14 cellular contexts compared by ENCODE assay signal in the genomic region with DNA sequence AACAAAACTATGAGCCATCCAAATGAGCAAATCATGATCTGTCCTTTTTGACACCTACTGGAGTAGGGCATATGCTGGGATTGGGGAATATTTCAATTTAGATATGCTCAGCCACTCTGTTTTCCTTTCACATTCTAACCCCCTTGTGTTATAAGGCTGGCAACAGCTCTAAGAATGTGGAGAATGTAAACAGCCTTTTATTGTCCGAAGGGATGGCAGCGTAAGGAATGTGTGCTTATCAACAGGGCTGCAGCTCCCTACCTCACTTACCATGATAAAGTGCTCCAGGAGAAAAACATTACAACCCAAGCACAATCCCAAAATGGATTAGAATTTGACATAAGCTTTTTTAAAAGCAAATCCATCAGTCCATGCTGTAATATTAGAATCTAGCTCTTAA. TPM values are rescaled to one million over a fixed set of nuclear protein-coding genes. Genes with fewer than 3 reads are reported as not detected.
DNase-seq lines count a peak whose midpoint lies in the region; ATAC-seq and TF ChIP-seq lines count a peak whose summit lies in the region.
"Had no signal": no experiment of that assay in that cellular context is flagged by ENCODE, and none has a peak within 500 bp of the region (broad histone marks: within the 10 kb centered on the region; RNA-seq: fewer than 3 reads in every experiment).

No MANE protein-coding gene starts in this region.

- no peaks in the 10 kb centered on the region for H3K36me3 Mint-ChIP-seq in activated T-cell treated with anti-CD3 and anti-CD28 coated beads, Interleukin-2, amount 50 U/mL, for 24 hours (ENCODE audit: low read depth)
- no peaks in the 10 kb centered on the region for H3K36me3 Mint-ChIP-seq in naive thymus-derived CD8-positive, alpha-beta T cell
- H3K36me3 Mint-ChIP-seq: activated CD4-positive, alpha-beta memory T cell treated with anti-CD3 and anti-CD28 coated beads for 36 hours; activated naive CD4-positive, alpha-beta T cell treated with anti-CD3 and anti-CD28 coated beads, Interleukin-2, amount 50 U/mL, for 24 hours had no signal

- POLR2A ChIA-PET in naive thymus-derived CD8-positive, alpha-beta T cell (lab: Charles Lee) = no interaction called here

- DNase-seq in COLO829 (ENCODE audit: low spot score) = peak; percentile 4
- peak; percentile 27 for DNase-seq in astrocyte of the spinal cord (ENCODE audit: low read depth, low spot score)
- peak; percentile 67 for DNase-seq in kidney tubule cell (ENCODE audit: low spot score)
- DNase-seq in activated T-cell treated with anti-CD3 and anti-CD28 coated beads, Interleukin-2, amount 50 U/mL, for 24 hours = no peak
- no peak for DNase-seq in GDM1 (lab: John Stamatoyannopoulos, UW)
- DNase-seq in naive thymus-derived CD8-positive, alpha-beta T cell = no peak
- DNase-seq: activated CD4-positive, alpha-beta memory T cell treated with anti-CD3 and anti-CD28 coated beads for 36 hours; KG1; stimulated activated CD4-positive, alpha-beta T cell treated with anti-CD3 and anti-CD28 coated beads, Interleukin-1b, Interleukin-23, amount 100 ng/mL, for 48 hours; stimulated activated naive CD4-positive, alpha-beta T cell treated with Interleukin-2 at 50 U/mL for 16 hours had no signal

- no peaks in the 10 kb centered on the region for H3K9me3 Mint-ChIP-seq in activated T-cell treated with anti-CD3 and anti-CD28 coated beads, Interleukin-2, amount 50 U/mL, for 24 hours
- H3K9me3 Mint-ChIP-seq in naive thymus-derived CD8-positive, alpha-beta T cell = peaks cover 0 to 3% (median 0%) of the 10 kb centered on the region in 9 donors
- H3K9me3 Mint-ChIP-seq: activated CD4-positive, alpha-beta memory T cell treated with anti-CD3 and anti-CD28 coated beads for 36 hours; activated naive CD4-positive, alpha-beta T cell treated with anti-CD3 and anti-CD28 coated beads, Interleukin-2, amount 50 U/mL, for 24 hours had no signal

- in situ Hi-C loops in astrocyte of the spinal cord (cut with HindIII; ENCODE audit: low sequenced_read_pairs) = no loop called here

- H3K4me3 ChIP-seq in HUES48 (ENCODE audit: low read depth, low read length) (peak overlapping the region; percentile 81), astrocyte of the spinal cord (ENCODE audit: low read depth, low read length) (no peak overlapping the region)

- H3K27me3 ChIP-seq in HUES48 (ENCODE audit: control insufficient read depth, insufficient read depth, low read length) = peaks cover 47% of the 10 kb centered on the region

- no peak for ATAC-seq in naive thymus-derived CD8-positive, alpha-beta T cell
- ATAC-seq in HG03460 (IDR thresholded peaks at IDR 0.05; ENCODE audit: unreplicated experiment) = no peak

- TF ChIP-seq CTCF in astrocyte of the spinal cord (IDR thresholded peaks at IDR 0.05; ENCODE audit: low read depth, low read length) = no peak

- H3K4me1 ChIP-seq in HUES48 (ENCODE audit: control insufficient read depth, insufficient read depth, low read length) = peaks cover 63% of the 10 kb centered on the region

- peak overlapping the region; percentile 79 for H3K27ac ChIP-seq in HUES48 (ENCODE audit: low read depth, low read length)

- peaks cover 48% of the 10 kb centered on the region for H3K27me3 Mint-ChIP-seq in activated T-cell treated with anti-CD3 and anti-CD28 coated beads, Interleukin-2, amount 50 U/mL, for 24 hours
- peaks cover 21 to 45% (median 38%) of the 10 kb centered on the region in 5 donors for H3K27me3 Mint-ChIP-seq in naive thymus-derived CD8-positive, alpha-beta T cell

- no peak overlapping the region for H3K27ac Mint-ChIP-seq in activated T-cell treated with anti-CD3 and anti-CD28 coated beads, Interleukin-2, amount 50 U/mL, for 24 hours
- H3K27ac Mint-ChIP-seq in naive thymus-derived CD8-positive, alpha-beta T cell = no peak overlapping the region
- H3K27ac Mint-ChIP-seq: activated CD4-positive, alpha-beta memory T cell treated with anti-CD3 and anti-CD28 coated beads for 36 hours; activated naive CD4-positive, alpha-beta T cell treated with anti-CD3 and anti-CD28 coated beads, Interleukin-2, amount 50 U/mL, for 24 hours had no signal

- H3K9me3 ChIP-seq in HUES48 (ENCODE audit: control insufficient read depth, insufficient read depth, low read length) = no peaks in the 10 kb centered on the region

- peaks cover 7% of the 10 kb centered on the region for H3K4me1 Mint-ChIP-seq in activated T-cell treated with anti-CD3 and anti-CD28 coated beads, Interleukin-2, amount 50 U/mL, for 24 hours (ENCODE audit: low read depth)
- peaks cover 2 to 14% (median 8%) of the 10 kb centered on the region in 4 donors for H3K4me1 Mint-ChIP-seq in naive thymus-derived CD8-positive, alpha-beta T cell
- H3K4me1 Mint-ChIP-seq: activated naive CD4-positive, alpha-beta T cell treated with anti-CD3 and anti-CD28 coated beads, Interleukin-2, amount 50 U/mL, for 24 hours had no signal

- H3K36me3 ChIP-seq in HUES48 (ENCODE audit: control insufficient read depth, insufficient read depth, low read length) = no peaks in the 10 kb centered on the region

- no peak overlapping the region for H3K9ac ChIP-seq in HUES48 (ENCODE audit: low read depth, low read length)

- no peak overlapping the region for H3K4me3 Mint-ChIP-seq in activated T-cell treated with anti-CD3 and anti-CD28 coated beads, Interleukin-2, amount 50 U/mL, for 24 hours
- H3K4me3 Mint-ChIP-seq in naive thymus-derived CD8-positive, alpha-beta T cell = no peak overlapping the region
- H3K4me3 Mint-ChIP-seq: activated CD4-positive, alpha-beta memory T cell treated with anti-CD3 and anti-CD28 coated beads for 36 hours; activated naive CD4-positive, alpha-beta T cell treated with anti-CD3 and anti-CD28 coated beads, Interleukin-2, amount 50 U/mL, for 24 hours had no signal

RNA-seq across cellular contexts. Expression of a gene that starts 2.2 kb away (rescaled TPM):
- total RNA-seq in naive thymus-derived CD8-positive, alpha-beta T cell = not detected
- not detected for polyA plus RNA-seq in naive thymus-derived CD8-positive, alpha-beta T cell
- total RNA-seq: activated CD4-positive, alpha-beta memory T cell treated with anti-CD3 and anti-CD28 coated beads for 36 hours; dermis microvascular lymphatic vessel endothelial cell had no signal

Comparison
In these comparisons a context has a peak if more than half of its experiments do, and no peak if none do; other contexts are left out.
1. DNase-seq: peak in COLO829 (single experiment), astrocyte of the spinal cord (single experiment) and kidney tubule cell (single experiment); none in activated T-cell treated with anti-CD3 and anti-CD28 coated beads, Interleukin-2, amount 50 U/mL, for 24 hours (single experiment), GDM1 (single experiment) and naive thymus-derived CD8-positive, alpha-beta T cell (0 of 10).